In the genomic region with DNA sequence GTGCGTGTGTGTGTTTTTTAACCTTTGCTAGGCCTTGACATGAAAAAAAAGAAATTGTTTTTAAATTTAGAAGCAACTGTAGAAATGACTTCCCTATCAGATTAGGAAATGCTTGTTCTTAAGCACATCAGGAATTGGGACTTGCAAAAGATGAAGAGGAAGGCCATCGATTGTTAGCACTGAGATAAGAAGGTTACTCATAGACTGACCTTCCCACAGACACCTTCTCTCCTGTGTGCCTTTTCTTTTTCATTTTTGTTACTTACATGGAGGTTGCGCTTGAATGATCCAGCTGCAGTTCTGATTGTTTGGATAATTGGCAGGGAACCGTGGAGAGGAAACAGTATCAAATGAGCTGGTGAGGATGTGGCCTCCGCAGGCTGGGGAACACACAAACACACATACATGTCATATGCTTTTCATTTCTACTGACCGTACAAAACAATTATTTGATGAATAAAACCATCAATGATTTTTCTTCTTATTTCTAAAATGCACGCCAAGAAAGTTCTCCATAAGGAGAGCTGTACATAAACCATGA, we compare ENCODE assay signal across 1 cellular context.
TF ChIP-seq lines count a peak whose summit lies in the region.

No MANE protein-coding gene starts in this region.

TF ChIP-seq in WTC11, 78 proteins besides CTCF, POLR2A, EP300 and RAD21 (continued from another document):
- TF ChIP-seq, protein P1, sequence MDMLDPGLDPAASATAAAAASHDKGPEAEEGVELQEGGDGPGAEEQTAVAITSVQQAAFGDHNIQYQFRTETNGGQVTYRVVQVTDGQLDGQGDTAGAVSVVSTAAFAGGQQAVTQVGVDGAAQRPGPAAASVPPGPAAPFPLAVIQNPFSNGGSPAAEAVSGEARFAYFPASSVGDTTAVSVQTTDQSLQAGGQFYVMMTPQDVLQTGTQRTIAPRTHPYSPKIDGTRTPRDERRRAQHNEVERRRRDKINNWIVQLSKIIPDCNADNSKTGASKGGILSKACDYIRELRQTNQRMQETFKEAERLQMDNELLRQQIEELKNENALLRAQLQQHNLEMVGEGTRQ (CRISPR knock-in tag; IDR thresholded peaks at IDR 0.05): no peak
